28 cellular contexts compared by ENCODE assay signal in the genomic region with DNA sequence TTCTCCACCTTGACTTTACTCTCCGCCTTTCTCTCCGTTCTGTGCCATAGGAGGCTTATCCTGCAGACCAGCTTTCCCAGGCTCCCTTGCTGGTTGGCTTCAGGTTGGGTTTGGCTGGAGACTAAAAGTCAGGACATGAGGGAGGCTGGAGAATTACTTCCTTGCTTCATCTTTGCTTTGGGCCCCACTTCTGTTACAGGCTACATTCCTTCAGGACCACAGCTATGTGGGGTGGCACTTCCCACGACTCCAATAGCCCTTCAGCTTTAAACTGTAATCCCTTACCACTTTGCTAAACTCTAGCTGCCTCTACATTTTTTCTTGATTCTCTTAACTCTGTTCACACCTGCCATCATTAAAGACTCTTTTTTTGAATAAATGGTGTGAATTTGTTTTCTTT.
DNase-seq lines count a peak whose midpoint lies in the region; ATAC-seq lines count a peak whose summit lies in the region.
"Had no signal": no experiment of that assay in that cellular context is flagged by ENCODE, and none has a peak within 500 bp of the region (broad histone marks: within the 10 kb centered on the region; RNA-seq: fewer than 3 reads in every experiment).

No MANE protein-coding gene starts in this region.

- intact Hi-C loops in dendritic cell treated with granulocyte-macrophage colony-stimulating factor and Interleukin-4, amounts not matched to agents 40 ng/mL and 50 ng/mL, for 4 days (cut with micrococcal nuclease): no loop called here

- peaks cover 25% of the 10 kb centered on the region for H3K4me1 Mint-ChIP-seq in dendritic cell treated with granulocyte-macrophage colony-stimulating factor and Interleukin-4, amounts not matched to agents 40 ng/mL and 50 ng/mL, for 4 days (ENCODE audit: low read depth)
- H3K4me1 Mint-ChIP-seq: activated CD4-positive, alpha-beta T cell treated with anti-CD3 and anti-CD28 coated beads, Interleukin-2, amount 10 ng/mL, durations not matched to agents 7 days and 5 days; activated CD8-positive, alpha-beta memory T cell treated with anti-CD3 and anti-CD28 coated beads, Interleukin-2, amount 10 ng/mL, durations not matched to agents 7 days and 5 days; brain; CD4-positive, alpha-beta memory T cell; endodermal cell had no signal

- peak overlapping the region; percentile 79 for H3K27ac Mint-ChIP-seq in dendritic cell treated with granulocyte-macrophage colony-stimulating factor and Interleukin-4, amounts not matched to agents 40 ng/mL and 50 ng/mL, for 4 days
- H3K27ac Mint-ChIP-seq: activated CD4-positive, alpha-beta T cell treated with anti-CD3 and anti-CD28 coated beads, Interleukin-2, amount 10 ng/mL, durations not matched to agents 7 days and 5 days; activated CD8-positive, alpha-beta memory T cell treated with anti-CD3 and anti-CD28 coated beads, Interleukin-2, amount 10 ng/mL, durations not matched to agents 7 days and 5 days; activated naive CD4-positive, alpha-beta T cell treated with anti-CD3 and anti-CD28 coated beads, Interleukin-2, amount 50 U/mL, for 72 hours; activated T-helper 1 cell treated with anti-CD3 and anti-CD28 coated beads, Interleukin-12 subunit alpha, Interleukin-12 subunit beta, Interleukin-2, Interleukin-4 antibody, amounts not matched to agents 30 ng/mL and 10 ng/mL and 1 ng/mL, durations not matched to agents 14 hours and 24 hours and 36 hours; brain; CD4-positive, alpha-beta memory T cell; endodermal cell; HFFc6; naive thymus-derived CD8-positive, alpha-beta T cell had no signal

- no peaks in the 10 kb centered on the region for H3K9me3 ChIP-seq in NT2/D1 (ENCODE audit: insufficient read depth, low read length)
- H3K9me3 ChIP-seq: esophagus squamous epithelium, suprapubic skin, vagina had no signal

- ATAC-seq in HG03460 (IDR thresholded peaks at IDR 0.05; ENCODE audit: unreplicated experiment) (no peak), GM18858 (IDR thresholded peaks at IDR 0.05; ENCODE audit: unreplicated experiment) (no peak)
- ATAC-seq: activated CD8-positive, alpha-beta memory T cell treated with anti-CD3 and anti-CD28 coated beads, Interleukin-2, amount 10 ng/mL, durations not matched to agents 7 days and 5 days; activated naive CD4-positive, alpha-beta T cell treated with anti-CD3 and anti-CD28 coated beads, Interleukin-2, amount 50 U/mL, for 72 hours; left colon; naive thymus-derived CD8-positive, alpha-beta T cell; sciatic nerve had no signal

- no peaks in the 10 kb centered on the region for H3K27me3 Mint-ChIP-seq in dendritic cell treated with granulocyte-macrophage colony-stimulating factor and Interleukin-4, amounts not matched to agents 40 ng/mL and 50 ng/mL, for 4 days
- H3K27me3 Mint-ChIP-seq: brain had no signal

- H3K36me3 Mint-ChIP-seq in dendritic cell treated with granulocyte-macrophage colony-stimulating factor and Interleukin-4, amounts not matched to agents 40 ng/mL and 50 ng/mL, for 4 days (ENCODE audit: low read depth): no peaks in the 10 kb centered on the region
- H3K36me3 Mint-ChIP-seq: activated CD8-positive, alpha-beta memory T cell treated with anti-CD3 and anti-CD28 coated beads, Interleukin-2, amount 10 ng/mL, durations not matched to agents 7 days and 5 days; activated naive CD4-positive, alpha-beta T cell treated with anti-CD3 and anti-CD28 coated beads, Interleukin-2, amount 50 U/mL, for 72 hours; brain; CD4-positive, alpha-beta memory T cell; naive thymus-derived CD8-positive, alpha-beta T cell had no signal

- no peak overlapping the region for H3K9ac ChIP-seq in NT2/D1 (ENCODE audit: insufficient read length, low read depth)

- H3K4me1 ChIP-seq in NT2/D1 (ENCODE audit: insufficient read depth, insufficient read length): no peaks in the 10 kb centered on the region
- H3K4me1 ChIP-seq: esophagus squamous epithelium, suprapubic skin, vagina had no signal

- no peak overlapping the region for H3K4me3 Mint-ChIP-seq in dendritic cell treated with granulocyte-macrophage colony-stimulating factor and Interleukin-4, amounts not matched to agents 40 ng/mL and 50 ng/mL, for 4 days
- H3K4me3 Mint-ChIP-seq: activated CD4-positive, alpha-beta T cell treated with anti-CD3 and anti-CD28 coated beads, Interleukin-2, amount 10 ng/mL, durations not matched to agents 7 days and 5 days; activated CD8-positive, alpha-beta memory T cell treated with anti-CD3 and anti-CD28 coated beads, Interleukin-2, amount 10 ng/mL, durations not matched to agents 7 days and 5 days; activated T-helper 1 cell treated with anti-CD3 and anti-CD28 coated beads, Interleukin-12 subunit alpha, Interleukin-12 subunit beta, Interleukin-2, Interleukin-4 antibody, amounts not matched to agents 30 ng/mL and 10 ng/mL and 1 ng/mL, durations not matched to agents 14 hours and 24 hours and 36 hours; brain; CD4-positive, alpha-beta memory T cell; endodermal cell; HFFc6; naive thymus-derived CD8-positive, alpha-beta T cell had no signal

- no peaks in the 10 kb centered on the region for H3K27me3 ChIP-seq in NT2/D1 (ENCODE audit: insufficient read depth, insufficient read length)
- H3K27me3 ChIP-seq: esophagus squamous epithelium, suprapubic skin, vagina had no signal

- peak; percentile 19 for DNase-seq in Daoy (ENCODE audit: low read depth)
- peak; percentile 1 for DNase-seq in NT2/D1 (ENCODE audit: low read depth, low spot score)
- DNase-seq in renal cortical epithelial cell (ENCODE audit: low read depth): peak; percentile 13
- no peak for DNase-seq in NCI-H774 (lab: John Stamatoyannopoulos, UW)
- DNase-seq in NCI-H1048 (lab: John Stamatoyannopoulos, UW): no peak
- DNase-seq: activated CD4-positive, alpha-beta T cell treated with anti-CD3 and anti-CD28 coated beads, Interleukin-2, amount 10 ng/mL, durations not matched to agents 7 days and 5 days; activated CD8-positive, alpha-beta memory T cell treated with anti-CD3 and anti-CD28 coated beads, Interleukin-2, amount 10 ng/mL, durations not matched to agents 7 days and 5 days; CD4-positive, alpha-beta memory T cell; endodermal cell; esophagus squamous epithelium; GF-D8; HFFc6; Karpas-422; left colon; naive thymus-derived CD8-positive, alpha-beta T cell; NCI-H1092; NCI-H2029; NCI-H2227 treated with DMSO at 0.1 percent for 48 hours; stimulated activated CD8-positive, alpha-beta memory T cell treated with anti-CD3 and anti-CD28 coated beads, Interleukin-4, amount 100 ng/mL, for 48 hours had no signal

- H3K36me3 ChIP-seq in NT2/D1 (ENCODE audit: insufficient read depth, insufficient read length, low read length): no peaks in the 10 kb centered on the region
- H3K36me3 ChIP-seq: esophagus squamous epithelium, suprapubic skin, vagina had no signal

- H3K4me3 ChIP-seq in NT2/D1 (ENCODE audit: insufficient read length, low read depth): no peak overlapping the region
- H3K4me3 ChIP-seq: esophagus squamous epithelium, suprapubic skin, vagina had no signal

- H3K9me3 Mint-ChIP-seq in dendritic cell treated with granulocyte-macrophage colony-stimulating factor and Interleukin-4, amounts not matched to agents 40 ng/mL and 50 ng/mL, for 4 days: no peaks in the 10 kb centered on the region
- H3K9me3 Mint-ChIP-seq: activated CD4-positive, alpha-beta T cell treated with anti-CD3 and anti-CD28 coated beads, Interleukin-2, amount 10 ng/mL, durations not matched to agents 7 days and 5 days; activated naive CD4-positive, alpha-beta T cell treated with anti-CD3 and anti-CD28 coated beads, Interleukin-2, amount 50 U/mL, for 72 hours; activated T-helper 1 cell treated with anti-CD3 and anti-CD28 coated beads, Interleukin-12 subunit alpha, Interleukin-12 subunit beta, Interleukin-2, Interleukin-4 antibody, amounts not matched to agents 30 ng/mL and 10 ng/mL and 1 ng/mL, durations not matched to agents 14 hours and 24 hours and 36 hours; brain; CD4-positive, alpha-beta memory T cell; endodermal cell; HFFc6; naive thymus-derived CD8-positive, alpha-beta T cell had no signal

Comparison
In these comparisons a context has a peak if more than half of its experiments do, and no peak if none do; other contexts are left out.
1. DNase-seq: peak in Daoy (single experiment), NT2/D1 (single experiment) and renal cortical epithelial cell (single experiment); none in NCI-H774 (single experiment) and NCI-H1048 (single experiment).